8 cellular contexts compared by ENCODE assay signal in genomic region chrX:9352683-9353430, GRCh38.
DNase-seq lines count a peak whose midpoint lies in the region; ATAC-seq and TF ChIP-seq lines count a peak whose summit lies in the region.

No MANE protein-coding gene starts in this region.

- no peaks in the 10 kb centered on the region for H3K4me1 ChIP-seq in endodermal cell (ENCODE audit: control insufficient read depth, insufficient read depth, low read length)

- ATAC-seq in GM21529 (IDR thresholded peaks at IDR 0.05; ENCODE audit: unreplicated experiment) = peak; percentile 78

- peaks cover 22% of the 10 kb centered on the region for H3K36me3 Mint-ChIP-seq in activated CD4-positive, alpha-beta memory T cell treated with anti-CD3 and anti-CD28 coated beads, Interleukin-2, amount 10 ng/mL, durations not matched to agents 7 days and 5 days (ENCODE audit: low read depth)
- H3K36me3 Mint-ChIP-seq in endodermal cell (ENCODE audit: low read depth) = no peaks in the 10 kb centered on the region

- H3K4me1 Mint-ChIP-seq in activated CD4-positive, alpha-beta memory T cell treated with anti-CD3 and anti-CD28 coated beads, Interleukin-2, amount 10 ng/mL, durations not matched to agents 7 days and 5 days = peaks cover 62% of the 10 kb centered on the region
- peaks cover 13% of the 10 kb centered on the region for H3K4me1 Mint-ChIP-seq in endodermal cell

- CTCF ChIA-PET in activated CD4-positive, alpha-beta memory T cell treated with anti-CD3 and anti-CD28 coated beads, Interleukin-2, amount 10 ng/mL, durations not matched to agents 7 days and 5 days (lab: Charles Lee) = interaction anchor here (1.2 to 3.1 kb wide), 3 partner anchors 9 to 111 kb away, joined by 3 to 13 read pairs (median 13); no protein-coding TSS in a partner anchor

- H3K9me3 ChIP-seq in endodermal cell (ENCODE audit: control insufficient read depth, low read length) = no peaks in the 10 kb centered on the region

- H3K27me3 ChIP-seq in endodermal cell (ENCODE audit: control insufficient read depth, insufficient read depth, low read length, poor library complexity, severe bottlenecking) = no peaks in the 10 kb centered on the region

- H3K4me3 ChIP-seq in GM12875 (ENCODE audit: low read depth, low read length) (peak overlapping the region; percentile 23), endodermal cell (ENCODE audit: low read length) (no peak overlapping the region)

- intact Hi-C loops in posterior vena cava (cut with DNase I) = no loop called here

- WGBS in endodermal cell (ENCODE audit: insufficient coverage in 1 of 2, insufficient read length in 1 of 2), 2 experiments = 88 to 91% methylated on average over 11 to 16 of the region's 16 CpGs

- no peak overlapping the region for H3K9ac ChIP-seq in endodermal cell (ENCODE audit: extremely low read depth, low read length, poor library complexity, severe bottlenecking)

- H3K27ac Mint-ChIP-seq in activated CD4-positive, alpha-beta memory T cell treated with anti-CD3 and anti-CD28 coated beads, Interleukin-2, amount 10 ng/mL, durations not matched to agents 7 days and 5 days = peak overlapping the region; percentile 98
- no peak overlapping the region for H3K27ac Mint-ChIP-seq in endodermal cell

- peaks cover 17% of the 10 kb centered on the region for H3K9me3 Mint-ChIP-seq in activated CD4-positive, alpha-beta memory T cell treated with anti-CD3 and anti-CD28 coated beads, Interleukin-2, amount 10 ng/mL, durations not matched to agents 7 days and 5 days
- H3K9me3 Mint-ChIP-seq in endodermal cell = peaks cover 49% of the 10 kb centered on the region

- no peak overlapping the region for H3K27ac ChIP-seq in endodermal cell (ENCODE audit: low read depth, low read length)

- H3K27me3 Mint-ChIP-seq in activated CD4-positive, alpha-beta memory T cell treated with anti-CD3 and anti-CD28 coated beads, Interleukin-2, amount 10 ng/mL, durations not matched to agents 7 days and 5 days = no peaks in the 10 kb centered on the region
- H3K27me3 Mint-ChIP-seq in endodermal cell (ENCODE audit: insufficient read depth) = peaks cover 4% of the 10 kb centered on the region

- H3K36me3 ChIP-seq in endodermal cell (ENCODE audit: control insufficient read depth, insufficient read depth, low read length) = no peaks in the 10 kb centered on the region

- peak in 45 of 76 experiments; percentile 0 to 47 (median 3) for DNase-seq in HUDEP-2 (lab: John Stamatoyannopoulos, UW; ENCODE audit: unreplicated experiment in 76 of 76)
- DNase-seq in activated CD4-positive, alpha-beta memory T cell treated with anti-CD3 and anti-CD28 coated beads, Interleukin-2, amount 10 ng/mL, durations not matched to agents 7 days and 5 days = peak; percentile 77
- DNase-seq in inferior parietal cortex (ENCODE audit: extremely low spot score) = peak; percentile 19
- DNase-seq in NCI-H446 (lab: John Stamatoyannopoulos, UW) = no peak
- no peak for DNase-seq in endodermal cell
- DNase-seq in posterior vena cava (ENCODE audit: low spot score) = no peak

- TF ChIP-seq CTCF in GM12875 (IDR thresholded peaks at IDR 0.05; ENCODE audit: borderline replicate concordance, insufficient read depth, low read depth, low read length) = no peak
- TF ChIP-seq CTCF in endodermal cell (conservative IDR thresholded peaks at IDR 0.05) = no peak

- H3K4me3 Mint-ChIP-seq in activated CD4-positive, alpha-beta memory T cell treated with anti-CD3 and anti-CD28 coated beads, Interleukin-2, amount 10 ng/mL, durations not matched to agents 7 days and 5 days = peak overlapping the region; percentile 61
- H3K4me3 Mint-ChIP-seq in endodermal cell = no peak overlapping the region

- POLR2A ChIA-PET in activated CD4-positive, alpha-beta memory T cell treated with anti-CD3 and anti-CD28 coated beads, Interleukin-2, amount 10 ng/mL, durations not matched to agents 7 days and 5 days (lab: Charles Lee) = interaction anchor here (0.7 to 7.0 kb wide), 12 partner anchors 13 to 380 kb away, joined by 3 to 75 read pairs (median 6); partner anchors contain the start of gene TBL1X

Comparison
In these comparisons a context has a peak if more than half of its experiments do, and no peak if none do; other contexts are left out.
1. DNase-seq: peak in HUDEP-2 (45 of 76), activated CD4-positive, alpha-beta memory T cell treated with anti-CD3 and anti-CD28 coated beads, Interleukin-2, amount 10 ng/mL, durations not matched to agents 7 days and 5 days (single experiment) and inferior parietal cortex (single experiment); none in NCI-H446 (0 of 2), endodermal cell (single experiment) and posterior vena cava (single experiment).